1 cellular context compared by ENCODE assay signal in the genomic region with DNA sequence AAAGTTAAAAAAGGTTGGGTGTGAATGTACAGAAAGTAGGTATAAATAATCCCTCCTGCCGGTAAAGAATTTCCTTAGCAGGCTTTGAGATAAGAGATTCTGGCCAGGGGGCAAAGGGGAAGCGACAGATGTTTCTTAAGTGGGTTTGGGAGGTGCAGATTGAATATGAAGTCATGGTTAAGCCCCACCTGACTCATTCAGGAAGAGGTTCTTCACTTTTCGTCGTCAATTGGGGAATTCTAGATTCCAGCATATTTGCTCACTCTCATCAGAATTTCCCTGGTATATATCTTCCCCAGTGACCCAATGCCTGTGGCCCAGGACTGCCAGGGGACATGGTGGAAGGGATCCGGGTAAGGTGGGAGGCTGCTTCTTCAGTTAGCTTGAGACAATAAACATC.
TF ChIP-seq lines count a peak whose summit lies in the region.

No MANE protein-coding gene starts in this region.

TF ChIP-seq in K562, 482 proteins besides CTCF, POLR2A, EP300 and RAD21 (continued from another document and continues in another):
- TF ChIP-seq ZNF165 (CRISPR knock-in tag; IDR thresholded peaks at IDR 0.05; ENCODE audit: borderline replicate concordance) (no peak), FOXK2 (conservative IDR thresholded peaks at IDR 0.05 in 1 of 2, IDR thresholded peaks at IDR 0.05 in 1 of 2; ENCODE audit: low read depth in 2 of 2) (no peak), ERF (CRISPR knock-in tag; IDR thresholded peaks at IDR 0.05) (no peak), FOS (IDR thresholded peaks at IDR 0.05; ENCODE audit: extremely low read depth, insufficient read length) (no peak), NR2C1 (IDR thresholded peaks at IDR 0.05) (peak; percentile 35; the same call in 1 of the 2 replicates), NR2C1 (tag; IDR thresholded peaks at IDR 0.05) (no peak), ZNF124 (CRISPR knock-in tag; IDR thresholded peaks at IDR 0.05) (no peak), STAT5A (IDR thresholded peaks at IDR 0.05; ENCODE audit: borderline replicate concordance, low read length) (peak; percentile 42; the same call in 1 of the 2 replicates), MTF1 (CRISPR knock-in tag; IDR thresholded peaks at IDR 0.05; ENCODE audit: borderline replicate concordance) (no peak), JUND (IDR thresholded peaks at IDR 0.05; ENCODE audit: borderline replicate concordance, low read depth, low read length) (peak; percentile 51; the same call in 1 of the 2 replicates), JUND (tag; IDR thresholded peaks at IDR 0.05; ENCODE audit: borderline replicate concordance, low read depth, low read length) (no peak; the same call in 2 of the 3 replicates), RCOR1 (IDR thresholded peaks at IDR 0.05; ENCODE audit: borderline replicate concordance in 1 of 2, low read depth in 2 of 2, low read length in 2 of 2) (peak in 1 of 2 experiments; percentile 30; a peak in 1 of 4 replicates), ZSCAN32 (CRISPR knock-in tag; IDR thresholded peaks at IDR 0.05) (no peak), ZNF143 (CRISPR knock-in tag; IDR thresholded peaks at IDR 0.05) (no peak), PTTG1 (tag; IDR thresholded peaks at IDR 0.05; ENCODE audit: low read depth) (no peak), HIVEP1 (CRISPR knock-in tag; IDR thresholded peaks at IDR 0.05) (no peak), ZEB2 (IDR thresholded peaks at IDR 0.05) (no peak), DDX20 (tag; IDR thresholded peaks at IDR 0.05; ENCODE audit: low read depth) (no peak), POLR3G (IDR thresholded peaks at IDR 0.05; ENCODE audit: extremely low read depth, insufficient read length, insufficient replicate concordance) (no peak), DACH1 (IDR thresholded peaks at IDR 0.05; ENCODE audit: partially characterized antibody) (no peak), ZNF274 (IDR thresholded peaks at IDR 0.05; ENCODE audit: borderline replicate concordance, low read depth, low read length) (no peak), SAP30 (IDR thresholded peaks at IDR 0.05; ENCODE audit: borderline replicate concordance, insufficient read depth, low read depth, low read length, poor library complexity, severe bottlenecking) (no peak), ZNF197 (CRISPR knock-in tag; IDR thresholded peaks at IDR 0.05; ENCODE audit: low read depth) (no peak), TEAD4 (IDR thresholded peaks at IDR 0.05; ENCODE audit: low read length) (peak; percentile 60; the same call in 1 of the 2 replicates), TEAD4 (CRISPR knock-in tag; IDR thresholded peaks at IDR 0.05; ENCODE audit: borderline replicate concordance) (no peak), NR3C1 (CRISPR knock-in tag; IDR thresholded peaks at IDR 0.05) (no peak), TGIF2 (CRISPR knock-in tag; IDR thresholded peaks at IDR 0.05) (no peak), CBFA2T2 (conservative IDR thresholded peaks at IDR 0.05) (peak; percentile 75), ZNF3 (CRISPR knock-in tag; IDR thresholded peaks at IDR 0.05) (no peak), GTF2F1 (IDR thresholded peaks at IDR 0.05; ENCODE audit: low read depth, low read length) (no peak), NBN (IDR thresholded peaks at IDR 0.05; ENCODE audit: low read depth) (no peak), HMGN3 (IDR thresholded peaks at IDR 0.05; ENCODE audit: borderline replicate concordance, extremely low read depth, insufficient read length, low read depth, low read length) (no peak), CSDE1 (IDR thresholded peaks at IDR 0.05) (no peak), TCFL5 (CRISPR knock-in tag; conservative IDR thresholded peaks at IDR 0.05) (no peak), TCF3 (CRISPR knock-in tag; IDR thresholded peaks at IDR 0.05) (peak; percentile 84), JUN (IDR thresholded peaks at IDR 0.05; ENCODE audit: borderline replicate concordance, low read depth, low read length) (peak; percentile 64), JUN (CRISPR knock-in tag; IDR thresholded peaks at IDR 0.05; ENCODE audit: borderline replicate concordance) (no peak), LARP7 (IDR thresholded peaks at IDR 0.05) (no peak), SMAD1 (IDR thresholded peaks at IDR 0.05; ENCODE audit: low read depth, low read length, partially characterized antibody) (no peak), HNRNPUL1 (IDR thresholded peaks at IDR 0.05; ENCODE audit: low read length) (no peak), SMARCC2 (IDR thresholded peaks at IDR 0.05; ENCODE audit: low read depth) (no peak), ELF1 (tag; IDR thresholded peaks at IDR 0.05) (no peak), ZFP36 (IDR thresholded peaks at IDR 0.05; ENCODE audit: low read depth, low read length, partially characterized antibody) (no peak), CBX8 (IDR thresholded peaks at IDR 0.05; ENCODE audit: borderline replicate concordance, extremely low read depth, low read depth, low read length, poor library complexity, severe bottlenecking) (no peak), ZNF785 (CRISPR knock-in tag; IDR thresholded peaks at IDR 0.05) (no peak), MCM2 (IDR thresholded peaks at IDR 0.05; ENCODE audit: low read depth) (no peak), ZNF436 (CRISPR knock-in tag; IDR thresholded peaks at IDR 0.05) (no peak), FOXA1 (IDR thresholded peaks at IDR 0.05; ENCODE audit: borderline replicate concordance) (no peak), SMAD2 (IDR thresholded peaks at IDR 0.05; ENCODE audit: low read depth, low read length) (no peak), SNIP1 (IDR thresholded peaks at IDR 0.05; ENCODE audit: low read depth) (no peak), SMARCA4 (IDR thresholded peaks at IDR 0.05) (peak; percentile 70; the same call in 1 of the 2 replicates), ZZZ3 (IDR thresholded peaks at IDR 0.05) (no peak), KDM1A (IDR thresholded peaks at IDR 0.05) (peak; percentile 61 to 65), MTA1 (IDR thresholded peaks at IDR 0.05; ENCODE audit: borderline replicate concordance) (no peak), MEIS2 (IDR thresholded peaks at IDR 0.05; ENCODE audit: partially characterized antibody) (peak; percentile 36), MTA3 (IDR thresholded peaks at IDR 0.05; ENCODE audit: borderline replicate concordance) (no peak)
- TF ChIP-seq, protein P1, sequence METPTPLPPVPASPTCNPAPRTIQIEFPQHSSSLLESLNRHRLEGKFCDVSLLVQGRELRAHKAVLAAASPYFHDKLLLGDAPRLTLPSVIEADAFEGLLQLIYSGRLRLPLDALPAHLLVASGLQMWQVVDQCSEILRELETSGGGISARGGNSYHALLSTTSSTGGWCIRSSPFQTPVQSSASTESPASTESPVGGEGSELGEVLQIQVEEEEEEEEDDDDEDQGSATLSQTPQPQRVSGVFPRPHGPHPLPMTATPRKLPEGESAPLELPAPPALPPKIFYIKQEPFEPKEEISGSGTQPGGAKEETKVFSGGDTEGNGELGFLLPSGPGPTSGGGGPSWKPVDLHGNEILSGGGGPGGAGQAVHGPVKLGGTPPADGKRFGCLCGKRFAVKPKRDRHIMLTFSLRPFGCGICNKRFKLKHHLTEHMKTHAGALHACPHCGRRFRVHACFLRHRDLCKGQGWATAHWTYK (CRISPR knock-in tag; IDR thresholded peaks at IDR 0.05) = no peak
- TF ChIP-seq, protein P2, sequence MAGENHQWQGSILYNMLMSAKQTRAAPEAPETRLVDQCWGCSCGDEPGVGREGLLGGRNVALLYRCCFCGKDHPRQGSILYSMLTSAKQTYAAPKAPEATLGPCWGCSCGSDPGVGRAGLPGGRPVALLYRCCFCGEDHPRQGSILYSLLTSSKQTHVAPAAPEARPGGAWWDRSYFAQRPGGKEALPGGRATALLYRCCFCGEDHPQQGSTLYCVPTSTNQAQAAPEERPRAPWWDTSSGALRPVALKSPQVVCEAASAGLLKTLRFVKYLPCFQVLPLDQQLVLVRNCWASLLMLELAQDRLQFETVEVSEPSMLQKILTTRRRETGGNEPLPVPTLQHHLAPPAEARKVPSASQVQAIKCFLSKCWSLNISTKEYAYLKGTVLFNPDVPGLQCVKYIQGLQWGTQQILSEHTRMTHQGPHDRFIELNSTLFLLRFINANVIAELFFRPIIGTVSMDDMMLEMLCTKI (IDR thresholded peaks at IDR 0.05; ENCODE audit: partially characterized antibody) = no peak
- TF ChIP-seq, protein P3, sequence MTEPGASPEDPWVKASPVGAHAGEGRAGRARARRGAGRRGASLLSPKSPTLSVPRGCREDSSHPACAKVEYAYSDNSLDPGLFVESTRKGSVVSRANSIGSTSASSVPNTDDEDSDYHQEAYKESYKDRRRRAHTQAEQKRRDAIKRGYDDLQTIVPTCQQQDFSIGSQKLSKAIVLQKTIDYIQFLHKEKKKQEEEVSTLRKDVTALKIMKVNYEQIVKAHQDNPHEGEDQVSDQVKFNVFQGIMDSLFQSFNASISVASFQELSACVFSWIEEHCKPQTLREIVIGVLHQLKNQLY (CRISPR knock-in tag; conservative IDR thresholded peaks at IDR 0.05) = no peak
- TF ChIP-seq, protein P4, sequence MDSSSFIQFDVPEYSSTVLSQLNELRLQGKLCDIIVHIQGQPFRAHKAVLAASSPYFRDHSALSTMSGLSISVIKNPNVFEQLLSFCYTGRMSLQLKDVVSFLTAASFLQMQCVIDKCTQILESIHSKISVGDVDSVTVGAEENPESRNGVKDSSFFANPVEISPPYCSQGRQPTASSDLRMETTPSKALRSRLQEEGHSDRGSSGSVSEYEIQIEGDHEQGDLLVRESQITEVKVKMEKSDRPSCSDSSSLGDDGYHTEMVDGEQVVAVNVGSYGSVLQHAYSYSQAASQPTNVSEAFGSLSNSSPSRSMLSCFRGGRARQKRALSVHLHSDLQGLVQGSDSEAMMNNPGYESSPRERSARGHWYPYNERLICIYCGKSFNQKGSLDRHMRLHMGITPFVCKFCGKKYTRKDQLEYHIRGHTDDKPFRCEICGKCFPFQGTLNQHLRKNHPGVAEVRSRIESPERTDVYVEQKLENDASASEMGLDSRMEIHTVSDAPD (CRISPR knock-in tag; IDR thresholded peaks at IDR 0.05) = no peak
- TF ChIP-seq, protein P5, sequence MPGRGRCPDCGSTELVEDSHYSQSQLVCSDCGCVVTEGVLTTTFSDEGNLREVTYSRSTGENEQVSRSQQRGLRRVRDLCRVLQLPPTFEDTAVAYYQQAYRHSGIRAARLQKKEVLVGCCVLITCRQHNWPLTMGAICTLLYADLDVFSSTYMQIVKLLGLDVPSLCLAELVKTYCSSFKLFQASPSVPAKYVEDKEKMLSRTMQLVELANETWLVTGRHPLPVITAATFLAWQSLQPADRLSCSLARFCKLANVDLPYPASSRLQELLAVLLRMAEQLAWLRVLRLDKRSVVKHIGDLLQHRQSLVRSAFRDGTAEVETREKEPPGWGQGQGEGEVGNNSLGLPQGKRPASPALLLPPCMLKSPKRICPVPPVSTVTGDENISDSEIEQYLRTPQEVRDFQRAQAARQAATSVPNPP (IDR thresholded peaks at IDR 0.05; ENCODE audit: borderline replicate concordance, insufficient read depth, insufficient read length) = no peak
- TF ChIP-seq, protein P6, sequence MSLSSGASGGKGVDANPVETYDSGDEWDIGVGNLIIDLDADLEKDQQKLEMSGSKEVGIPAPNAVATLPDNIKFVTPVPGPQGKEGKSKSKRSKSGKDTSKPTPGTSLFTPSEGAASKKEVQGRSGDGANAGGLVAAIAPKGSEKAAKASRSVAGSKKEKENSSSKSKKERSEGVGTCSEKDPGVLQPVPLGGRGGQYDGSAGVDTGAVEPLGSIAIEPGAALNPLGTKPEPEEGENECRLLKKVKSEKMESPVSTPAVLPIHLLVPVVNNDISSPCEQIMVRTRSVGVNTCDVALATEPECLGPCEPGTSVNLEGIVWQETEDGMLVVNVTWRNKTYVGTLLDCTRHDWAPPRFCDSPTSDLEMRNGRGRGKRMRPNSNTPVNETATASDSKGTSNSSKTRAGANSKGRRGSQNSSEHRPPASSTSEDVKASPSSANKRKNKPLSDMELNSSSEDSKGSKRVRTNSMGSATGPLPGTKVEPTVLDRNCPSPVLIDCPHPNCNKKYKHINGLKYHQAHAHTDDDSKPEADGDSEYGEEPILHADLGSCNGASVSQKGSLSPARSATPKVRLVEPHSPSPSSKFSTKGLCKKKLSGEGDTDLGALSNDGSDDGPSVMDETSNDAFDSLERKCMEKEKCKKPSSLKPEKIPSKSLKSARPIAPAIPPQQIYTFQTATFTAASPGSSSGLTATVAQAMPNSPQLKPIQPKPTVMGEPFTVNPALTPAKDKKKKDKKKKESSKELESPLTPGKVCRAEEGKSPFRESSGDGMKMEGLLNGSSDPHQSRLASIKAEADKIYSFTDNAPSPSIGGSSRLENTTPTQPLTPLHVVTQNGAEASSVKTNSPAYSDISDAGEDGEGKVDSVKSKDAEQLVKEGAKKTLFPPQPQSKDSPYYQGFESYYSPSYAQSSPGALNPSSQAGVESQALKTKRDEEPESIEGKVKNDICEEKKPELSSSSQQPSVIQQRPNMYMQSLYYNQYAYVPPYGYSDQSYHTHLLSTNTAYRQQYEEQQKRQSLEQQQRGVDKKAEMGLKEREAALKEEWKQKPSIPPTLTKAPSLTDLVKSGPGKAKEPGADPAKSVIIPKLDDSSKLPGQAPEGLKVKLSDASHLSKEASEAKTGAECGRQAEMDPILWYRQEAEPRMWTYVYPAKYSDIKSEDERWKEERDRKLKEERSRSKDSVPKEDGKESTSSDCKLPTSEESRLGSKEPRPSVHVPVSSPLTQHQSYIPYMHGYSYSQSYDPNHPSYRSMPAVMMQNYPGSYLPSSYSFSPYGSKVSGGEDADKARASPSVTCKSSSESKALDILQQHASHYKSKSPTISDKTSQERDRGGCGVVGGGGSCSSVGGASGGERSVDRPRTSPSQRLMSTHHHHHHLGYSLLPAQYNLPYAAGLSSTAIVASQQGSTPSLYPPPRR (CRISPR knock-in tag; IDR thresholded peaks at IDR 0.05; ENCODE audit: borderline replicate concordance) = 0 out of 2 replicates have a peak, but pooled peaks have one; percentile 16
- TF ChIP-seq, protein P7, sequence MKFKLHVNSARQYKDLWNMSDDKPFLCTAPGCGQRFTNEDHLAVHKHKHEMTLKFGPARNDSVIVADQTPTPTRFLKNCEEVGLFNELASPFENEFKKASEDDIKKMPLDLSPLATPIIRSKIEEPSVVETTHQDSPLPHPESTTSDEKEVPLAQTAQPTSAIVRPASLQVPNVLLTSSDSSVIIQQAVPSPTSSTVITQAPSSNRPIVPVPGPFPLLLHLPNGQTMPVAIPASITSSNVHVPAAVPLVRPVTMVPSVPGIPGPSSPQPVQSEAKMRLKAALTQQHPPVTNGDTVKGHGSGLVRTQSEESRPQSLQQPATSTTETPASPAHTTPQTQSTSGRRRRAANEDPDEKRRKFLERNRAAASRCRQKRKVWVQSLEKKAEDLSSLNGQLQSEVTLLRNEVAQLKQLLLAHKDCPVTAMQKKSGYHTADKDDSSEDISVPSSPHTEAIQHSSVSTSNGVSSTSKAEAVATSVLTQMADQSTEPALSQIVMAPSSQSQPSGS (CRISPR knock-in tag; IDR thresholded peaks at IDR 0.05) = no peak
- TF ChIP-seq, protein P8, sequence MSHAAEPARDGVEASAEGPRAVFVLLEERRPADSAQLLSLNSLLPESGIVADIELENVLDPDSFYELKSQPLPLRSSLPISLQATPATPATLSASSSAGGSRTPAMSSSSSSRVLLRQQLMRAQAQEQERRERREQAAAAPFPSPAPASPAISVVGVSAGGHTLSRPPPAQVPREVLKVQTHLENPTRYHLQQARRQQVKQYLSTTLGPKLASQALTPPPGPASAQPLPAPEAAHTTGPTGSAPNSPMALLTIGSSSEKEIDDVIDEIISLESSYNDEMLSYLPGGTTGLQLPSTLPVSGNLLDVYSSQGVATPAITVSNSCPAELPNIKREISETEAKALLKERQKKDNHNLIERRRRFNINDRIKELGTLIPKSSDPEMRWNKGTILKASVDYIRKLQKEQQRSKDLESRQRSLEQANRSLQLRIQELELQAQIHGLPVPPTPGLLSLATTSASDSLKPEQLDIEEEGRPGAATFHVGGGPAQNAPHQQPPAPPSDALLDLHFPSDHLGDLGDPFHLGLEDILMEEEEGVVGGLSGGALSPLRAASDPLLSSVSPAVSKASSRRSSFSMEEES (CRISPR knock-in tag; IDR thresholded peaks at IDR 0.05) = no peak
